ENCODE assay signal across 1 cellular context in the genomic region with DNA sequence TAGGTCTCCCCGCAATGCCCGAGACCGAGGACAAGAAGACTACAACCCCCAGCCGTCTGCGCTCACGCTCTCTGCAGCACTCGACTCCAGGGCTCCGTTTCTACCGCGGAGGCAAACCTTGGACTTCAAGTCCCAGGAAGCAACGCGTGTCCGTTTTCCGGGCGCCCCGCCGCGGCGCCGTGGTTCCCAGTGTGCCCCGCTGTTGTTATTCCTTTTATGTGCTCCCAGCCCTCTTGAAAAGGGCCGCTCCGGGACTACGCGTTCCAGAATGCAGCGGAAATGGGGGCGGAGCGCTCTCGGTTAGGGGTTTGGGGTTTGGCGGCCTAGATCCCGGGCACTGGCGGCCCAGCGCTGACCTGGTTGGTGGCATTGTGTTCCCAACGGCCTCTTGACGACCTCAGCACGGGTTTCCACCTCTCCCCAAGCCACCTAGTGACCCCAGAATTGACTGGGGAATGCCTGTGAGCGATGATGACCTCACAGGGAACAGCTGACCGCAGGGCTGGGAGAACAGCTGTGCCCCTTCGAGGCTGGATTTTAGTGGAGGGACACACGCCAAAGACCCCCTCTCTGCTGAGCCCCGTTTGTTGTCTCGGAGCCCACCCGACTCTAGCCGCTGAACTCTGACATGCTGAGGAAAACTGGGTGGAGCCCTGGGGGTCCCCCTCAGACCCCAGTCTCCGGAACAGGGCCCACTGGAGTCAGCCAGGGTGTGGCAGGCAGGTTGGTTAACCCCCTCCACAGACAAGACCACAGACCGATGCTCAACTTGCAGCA.
TF ChIP-seq lines count a peak whose summit lies in the region.

No MANE protein-coding gene starts in this region.

TF ChIP-seq in K562, 482 proteins besides CTCF, POLR2A, EP300 and RAD21 (continued from another document and continues in another):
- TF ChIP-seq, protein P1, sequence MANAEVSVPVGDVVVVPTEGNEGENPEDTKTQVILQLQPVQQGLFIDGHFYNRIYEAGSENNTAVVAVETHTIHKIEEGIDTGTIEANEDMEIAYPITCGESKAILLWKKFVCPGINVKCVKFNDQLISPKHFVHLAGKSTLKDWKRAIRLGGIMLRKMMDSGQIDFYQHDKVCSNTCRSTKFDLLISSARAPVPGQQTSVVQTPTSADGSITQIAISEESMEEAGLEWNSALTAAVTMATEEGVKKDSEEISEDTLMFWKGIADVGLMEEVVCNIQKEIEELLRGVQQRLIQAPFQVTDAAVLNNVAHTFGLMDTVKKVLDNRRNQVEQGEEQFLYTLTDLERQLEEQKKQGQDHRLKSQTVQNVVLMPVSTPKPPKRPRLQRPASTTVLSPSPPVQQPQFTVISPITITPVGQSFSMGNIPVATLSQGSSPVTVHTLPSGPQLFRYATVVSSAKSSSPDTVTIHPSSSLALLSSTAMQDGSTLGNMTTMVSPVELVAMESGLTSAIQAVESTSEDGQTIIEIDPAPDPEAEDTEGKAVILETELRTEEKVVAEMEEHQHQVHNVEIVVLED (CRISPR knock-in tag; IDR thresholded peaks at IDR 0.05): peak; percentile 95
- peak; percentile 93 for TF ChIP-seq ZNF175 (CRISPR knock-in tag; IDR thresholded peaks at IDR 0.05; ENCODE audit: low read depth)
- TF ChIP-seq, protein P2, sequence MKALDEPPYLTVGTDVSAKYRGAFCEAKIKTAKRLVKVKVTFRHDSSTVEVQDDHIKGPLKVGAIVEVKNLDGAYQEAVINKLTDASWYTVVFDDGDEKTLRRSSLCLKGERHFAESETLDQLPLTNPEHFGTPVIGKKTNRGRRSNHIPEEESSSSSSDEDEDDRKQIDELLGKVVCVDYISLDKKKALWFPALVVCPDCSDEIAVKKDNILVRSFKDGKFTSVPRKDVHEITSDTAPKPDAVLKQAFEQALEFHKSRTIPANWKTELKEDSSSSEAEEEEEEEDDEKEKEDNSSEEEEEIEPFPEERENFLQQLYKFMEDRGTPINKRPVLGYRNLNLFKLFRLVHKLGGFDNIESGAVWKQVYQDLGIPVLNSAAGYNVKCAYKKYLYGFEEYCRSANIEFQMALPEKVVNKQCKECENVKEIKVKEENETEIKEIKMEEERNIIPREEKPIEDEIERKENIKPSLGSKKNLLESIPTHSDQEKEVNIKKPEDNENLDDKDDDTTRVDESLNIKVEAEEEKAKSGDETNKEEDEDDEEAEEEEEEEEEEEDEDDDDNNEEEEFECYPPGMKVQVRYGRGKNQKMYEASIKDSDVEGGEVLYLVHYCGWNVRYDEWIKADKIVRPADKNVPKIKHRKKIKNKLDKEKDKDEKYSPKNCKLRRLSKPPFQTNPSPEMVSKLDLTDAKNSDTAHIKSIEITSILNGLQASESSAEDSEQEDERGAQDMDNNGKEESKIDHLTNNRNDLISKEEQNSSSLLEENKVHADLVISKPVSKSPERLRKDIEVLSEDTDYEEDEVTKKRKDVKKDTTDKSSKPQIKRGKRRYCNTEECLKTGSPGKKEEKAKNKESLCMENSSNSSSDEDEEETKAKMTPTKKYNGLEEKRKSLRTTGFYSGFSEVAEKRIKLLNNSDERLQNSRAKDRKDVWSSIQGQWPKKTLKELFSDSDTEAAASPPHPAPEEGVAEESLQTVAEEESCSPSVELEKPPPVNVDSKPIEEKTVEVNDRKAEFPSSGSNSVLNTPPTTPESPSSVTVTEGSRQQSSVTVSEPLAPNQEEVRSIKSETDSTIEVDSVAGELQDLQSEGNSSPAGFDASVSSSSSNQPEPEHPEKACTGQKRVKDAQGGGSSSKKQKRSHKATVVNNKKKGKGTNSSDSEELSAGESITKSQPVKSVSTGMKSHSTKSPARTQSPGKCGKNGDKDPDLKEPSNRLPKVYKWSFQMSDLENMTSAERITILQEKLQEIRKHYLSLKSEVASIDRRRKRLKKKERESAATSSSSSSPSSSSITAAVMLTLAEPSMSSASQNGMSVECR (CRISPR knock-in tag; IDR thresholded peaks at IDR 0.05): 0 out of 2 replicates have a peak, but pooled peaks have one; percentile 46
- TF ChIP-seq, protein P3, sequence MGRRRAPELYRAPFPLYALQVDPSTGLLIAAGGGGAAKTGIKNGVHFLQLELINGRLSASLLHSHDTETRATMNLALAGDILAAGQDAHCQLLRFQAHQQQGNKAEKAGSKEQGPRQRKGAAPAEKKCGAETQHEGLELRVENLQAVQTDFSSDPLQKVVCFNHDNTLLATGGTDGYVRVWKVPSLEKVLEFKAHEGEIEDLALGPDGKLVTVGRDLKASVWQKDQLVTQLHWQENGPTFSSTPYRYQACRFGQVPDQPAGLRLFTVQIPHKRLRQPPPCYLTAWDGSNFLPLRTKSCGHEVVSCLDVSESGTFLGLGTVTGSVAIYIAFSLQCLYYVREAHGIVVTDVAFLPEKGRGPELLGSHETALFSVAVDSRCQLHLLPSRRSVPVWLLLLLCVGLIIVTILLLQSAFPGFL (CRISPR knock-in tag; IDR thresholded peaks at IDR 0.05): 0 out of 2 replicates have a peak, but pooled peaks have one; percentile 10
- TF ChIP-seq KHSRP (IDR thresholded peaks at IDR 0.05): no peak
- no peak for TF ChIP-seq EP400 (IDR thresholded peaks at IDR 0.05)
- TF ChIP-seq YY1 (IDR thresholded peaks at IDR 0.05; ENCODE audit: borderline replicate concordance in 1 of 3, control insufficient read depth in 1 of 3, extremely low read depth in 1 of 3, insufficient read depth in 3 of 3, insufficient read length in 1 of 3, insufficient replicate concordance in 2 of 3, low read depth in 1 of 3, low read length in 2 of 3): peak; percentile 6 to 87 (median 82)
- no peak for TF ChIP-seq ZNF445 (CRISPR knock-in tag; IDR thresholded peaks at IDR 0.05; ENCODE audit: low read depth)
- TF ChIP-seq, protein P4, sequence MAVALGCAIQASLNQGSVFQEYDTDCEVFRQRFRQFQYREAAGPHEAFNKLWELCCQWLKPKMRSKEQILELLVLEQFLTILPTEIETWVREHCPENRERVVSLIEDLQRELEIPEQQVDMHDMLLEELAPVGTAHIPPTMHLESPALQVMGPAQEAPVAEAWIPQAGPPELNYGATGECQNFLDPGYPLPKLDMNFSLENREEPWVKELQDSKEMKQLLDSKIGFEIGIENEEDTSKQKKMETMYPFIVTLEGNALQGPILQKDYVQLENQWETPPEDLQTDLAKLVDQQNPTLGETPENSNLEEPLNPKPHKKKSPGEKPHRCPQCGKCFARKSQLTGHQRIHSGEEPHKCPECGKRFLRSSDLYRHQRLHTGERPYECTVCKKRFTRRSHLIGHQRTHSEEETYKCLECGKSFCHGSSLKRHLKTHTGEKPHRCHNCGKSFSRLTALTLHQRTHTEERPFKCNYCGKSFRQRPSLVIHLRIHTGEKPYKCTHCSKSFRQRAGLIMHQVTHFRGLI (CRISPR knock-in tag; IDR thresholded peaks at IDR 0.05): no peak
- TF ChIP-seq NONO (IDR thresholded peaks at IDR 0.05; ENCODE audit: low read depth in 2 of 2, low read length in 1 of 2): no peak
- TF ChIP-seq TFAM (CRISPR knock-in tag; conservative IDR thresholded peaks at IDR 0.05): no peak
- TF ChIP-seq ETV6 (IDR thresholded peaks at IDR 0.05; ENCODE audit: borderline replicate concordance in 1 of 2, low read depth in 2 of 2, low read length in 1 of 2): no peak
- TF ChIP-seq ETV6 (CRISPR knock-in tag; IDR thresholded peaks at IDR 0.05; ENCODE audit: borderline replicate concordance): no peak
- no peak for TF ChIP-seq ZNF12 (CRISPR knock-in tag; IDR thresholded peaks at IDR 0.05)
- no peak for TF ChIP-seq XRCC4 (IDR thresholded peaks at IDR 0.05; ENCODE audit: extremely low read depth, insufficient read depth, insufficient read length)
- TF ChIP-seq CXXC5 (CRISPR knock-in tag; IDR thresholded peaks at IDR 0.05): peak; percentile 95
- peak; percentile 65; the same call in 1 of the 2 replicates for TF ChIP-seq ZBTB1 (CRISPR knock-in tag; IDR thresholded peaks at IDR 0.05; ENCODE audit: borderline replicate concordance, low read depth)
- peak in 1 of 2 experiments; percentile 66; a peak in 1 of 4 replicates for TF ChIP-seq RCOR1 (IDR thresholded peaks at IDR 0.05; ENCODE audit: borderline replicate concordance in 1 of 2, low read depth in 2 of 2, low read length in 2 of 2)
- TF ChIP-seq FOS (IDR thresholded peaks at IDR 0.05; ENCODE audit: extremely low read depth, insufficient read length): no peak
- no peak for TF ChIP-seq THRAP3 (IDR thresholded peaks at IDR 0.05; ENCODE audit: borderline replicate concordance)
- TF ChIP-seq NCOA2 (IDR thresholded peaks at IDR 0.05; ENCODE audit: partially characterized antibody in 2 of 2): no peak
- 0 out of 2 replicates have a peak, but pooled peaks have one; percentile 10 for TF ChIP-seq FOXP1 (CRISPR knock-in tag; IDR thresholded peaks at IDR 0.05)
- TF ChIP-seq PHF8 (IDR thresholded peaks at IDR 0.05; ENCODE audit: borderline replicate concordance, low read length): peak; percentile 75; the same call in 1 of the 2 replicates
- peak; percentile 57 for TF ChIP-seq ZKSCAN1 (IDR thresholded peaks at IDR 0.05; ENCODE audit: low read depth, low read length)
- TF ChIP-seq FOXK2 (conservative IDR thresholded peaks at IDR 0.05 in 1 of 2, IDR thresholded peaks at IDR 0.05 in 1 of 2; ENCODE audit: low read depth in 2 of 2): peak; percentile 97 to 98
- TF ChIP-seq SAP30 (IDR thresholded peaks at IDR 0.05; ENCODE audit: borderline replicate concordance, insufficient read depth, low read depth, low read length, poor library complexity, severe bottlenecking): no peak
- peak; percentile 76; the same call in 1 of the 2 replicates for TF ChIP-seq NR2C2 (CRISPR knock-in tag; IDR thresholded peaks at IDR 0.05)
- peak; percentile 93 for TF ChIP-seq NR2C2 (tag; IDR thresholded peaks at IDR 0.05)
- TF ChIP-seq ZNF830 (CRISPR knock-in tag; IDR thresholded peaks at IDR 0.05): peak; percentile 61; the same call in 1 of the 2 replicates
- TF ChIP-seq ZNF174 (CRISPR knock-in tag; IDR thresholded peaks at IDR 0.05): no peak
- no peak for TF ChIP-seq MED1 (CRISPR knock-in tag; IDR thresholded peaks at IDR 0.05; ENCODE audit: borderline replicate concordance)
- no peak for TF ChIP-seq ILK (tag; IDR thresholded peaks at IDR 0.05; ENCODE audit: borderline replicate concordance, low read depth)
- no peak for TF ChIP-seq BMI1 (IDR thresholded peaks at IDR 0.05; ENCODE audit: low read length)
- peak; percentile 56; the same call in 1 of the 2 replicates for TF ChIP-seq TOE1 (IDR thresholded peaks at IDR 0.05; ENCODE audit: borderline replicate concordance)
- TF ChIP-seq TOE1 (CRISPR knock-in tag; IDR thresholded peaks at IDR 0.05; ENCODE audit: borderline replicate concordance, low read depth): no peak
- no peak for TF ChIP-seq DDX20 (tag; IDR thresholded peaks at IDR 0.05; ENCODE audit: low read depth)
- no peak for TF ChIP-seq RBM22 (IDR thresholded peaks at IDR 0.05; ENCODE audit: low read depth, low read length, poor library complexity, severe bottlenecking)
- 0 out of 2 replicates have a peak, but pooled peaks have one; percentile 15 for TF ChIP-seq ZNF324 (CRISPR knock-in tag; IDR thresholded peaks at IDR 0.05)
- peak; percentile 92 for TF ChIP-seq GABPB1 (CRISPR knock-in tag; IDR thresholded peaks at IDR 0.05)
- TF ChIP-seq GATAD2B (IDR thresholded peaks at IDR 0.05; ENCODE audit: borderline replicate concordance): no peak
- TF ChIP-seq NR1H2 (CRISPR knock-in tag; IDR thresholded peaks at IDR 0.05): peak; percentile 91; the same call in 1 of the 2 replicates
- TF ChIP-seq HDAC1 (IDR thresholded peaks at IDR 0.05): peak in 1 of 2 experiments; percentile 92; a peak in 2 of 4 replicates
- TF ChIP-seq TGIF2 (CRISPR knock-in tag; IDR thresholded peaks at IDR 0.05): peak; percentile 72
- TF ChIP-seq KLF10 (CRISPR knock-in tag; IDR thresholded peaks at IDR 0.05): no peak
- TF ChIP-seq ZNF311 (CRISPR knock-in tag; IDR thresholded peaks at IDR 0.05): no peak
- TF ChIP-seq, protein P5, sequence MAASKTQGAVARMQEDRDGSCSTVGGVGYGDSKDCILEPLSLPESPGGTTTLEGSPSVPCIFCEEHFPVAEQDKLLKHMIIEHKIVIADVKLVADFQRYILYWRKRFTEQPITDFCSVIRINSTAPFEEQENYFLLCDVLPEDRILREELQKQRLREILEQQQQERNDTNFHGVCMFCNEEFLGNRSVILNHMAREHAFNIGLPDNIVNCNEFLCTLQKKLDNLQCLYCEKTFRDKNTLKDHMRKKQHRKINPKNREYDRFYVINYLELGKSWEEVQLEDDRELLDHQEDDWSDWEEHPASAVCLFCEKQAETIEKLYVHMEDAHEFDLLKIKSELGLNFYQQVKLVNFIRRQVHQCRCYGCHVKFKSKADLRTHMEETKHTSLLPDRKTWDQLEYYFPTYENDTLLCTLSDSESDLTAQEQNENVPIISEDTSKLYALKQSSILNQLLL (CRISPR knock-in tag; IDR thresholded peaks at IDR 0.05; ENCODE audit: borderline replicate concordance): no peak
- no peak for TF ChIP-seq ZNF778 (CRISPR knock-in tag; IDR thresholded peaks at IDR 0.05)
- TF ChIP-seq, protein P6, sequence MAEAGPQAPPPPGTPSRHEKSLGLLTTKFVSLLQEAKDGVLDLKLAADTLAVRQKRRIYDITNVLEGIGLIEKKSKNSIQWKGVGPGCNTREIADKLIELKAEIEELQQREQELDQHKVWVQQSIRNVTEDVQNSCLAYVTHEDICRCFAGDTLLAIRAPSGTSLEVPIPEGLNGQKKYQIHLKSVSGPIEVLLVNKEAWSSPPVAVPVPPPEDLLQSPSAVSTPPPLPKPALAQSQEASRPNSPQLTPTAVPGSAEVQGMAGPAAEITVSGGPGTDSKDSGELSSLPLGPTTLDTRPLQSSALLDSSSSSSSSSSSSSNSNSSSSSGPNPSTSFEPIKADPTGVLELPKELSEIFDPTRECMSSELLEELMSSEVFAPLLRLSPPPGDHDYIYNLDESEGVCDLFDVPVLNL (CRISPR knock-in tag; IDR thresholded peaks at IDR 0.05; ENCODE audit: low read depth): no peak
- peak; percentile 85 for TF ChIP-seq ZBTB7A (IDR thresholded peaks at IDR 0.05; ENCODE audit: borderline replicate concordance, control insufficient read depth, low read depth, low read length)
- TF ChIP-seq DMBX1 (CRISPR knock-in tag; IDR thresholded peaks at IDR 0.05; ENCODE audit: borderline replicate concordance): peak; percentile 64; the same call in 1 of the 2 replicates
- TF ChIP-seq PYGO2 (tag; IDR thresholded peaks at IDR 0.05): no peak
- TF ChIP-seq, protein P7, sequence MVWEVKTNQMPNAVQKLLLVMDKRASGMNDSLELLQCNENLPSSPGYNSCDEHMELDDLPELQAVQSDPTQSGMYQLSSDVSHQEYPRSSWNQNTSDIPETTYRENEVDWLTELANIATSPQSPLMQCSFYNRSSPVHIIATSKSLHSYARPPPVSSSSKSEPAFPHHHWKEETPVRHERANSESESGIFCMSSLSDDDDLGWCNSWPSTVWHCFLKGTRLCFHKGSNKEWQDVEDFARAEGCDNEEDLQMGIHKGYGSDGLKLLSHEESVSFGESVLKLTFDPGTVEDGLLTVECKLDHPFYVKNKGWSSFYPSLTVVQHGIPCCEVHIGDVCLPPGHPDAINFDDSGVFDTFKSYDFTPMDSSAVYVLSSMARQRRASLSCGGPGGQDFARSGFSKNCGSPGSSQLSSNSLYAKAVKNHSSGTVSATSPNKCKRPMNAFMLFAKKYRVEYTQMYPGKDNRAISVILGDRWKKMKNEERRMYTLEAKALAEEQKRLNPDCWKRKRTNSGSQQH (CRISPR knock-in tag; IDR thresholded peaks at IDR 0.05): no peak
- peak; percentile 23 for TF ChIP-seq RBM39 (optimal IDR thresholded peaks at IDR 0.05; ENCODE audit: low read depth, low read length)
